Comparison of ENCODE assay signal across 1 cellular context in the genomic region with DNA sequence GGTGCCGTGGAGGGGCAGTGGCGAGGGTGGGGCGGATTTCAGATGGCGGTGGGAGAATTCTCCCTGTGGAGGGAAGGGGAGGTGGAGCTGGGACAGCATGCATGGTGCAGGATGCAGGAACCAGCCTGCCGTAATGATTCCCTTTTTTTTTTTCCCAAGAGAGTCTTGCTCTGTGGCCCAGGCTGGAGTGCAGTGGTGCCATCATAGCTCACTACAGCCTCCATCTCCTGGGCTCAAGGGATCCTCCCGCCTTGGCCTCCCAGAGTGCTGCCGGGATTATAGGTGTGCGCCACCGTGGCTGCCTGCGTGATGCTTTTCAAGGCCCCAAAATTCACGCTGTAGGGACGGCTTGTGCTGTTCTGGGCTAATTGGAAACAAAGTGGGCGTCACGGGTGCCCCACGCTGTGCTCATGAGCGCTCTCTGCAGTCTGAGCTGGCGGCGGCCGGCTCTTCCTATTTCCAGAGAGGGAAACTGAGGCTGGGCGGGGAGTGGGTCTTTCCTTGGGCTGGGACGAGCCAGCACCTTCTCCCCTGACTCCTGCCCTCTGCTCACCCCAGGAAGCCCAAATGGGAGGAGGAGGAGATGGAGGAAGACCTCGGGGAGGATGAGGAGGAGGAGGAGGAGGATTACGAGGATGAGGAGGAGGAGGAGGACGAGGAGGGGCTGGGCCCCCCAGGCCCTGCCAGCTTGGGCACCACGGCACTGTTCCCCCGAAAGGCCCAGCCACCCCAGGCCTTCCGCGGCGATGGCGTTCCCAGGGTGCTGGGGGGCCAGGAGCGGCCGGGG.
A peak's percentile ranks its signal among the peaks of the same experiment; 100 is the strongest.
TF ChIP-seq lines count a peak whose summit lies in the region.

No MANE protein-coding gene starts in this region.

TF ChIP-seq in HepG2, 621 proteins besides CTCF, POLR2A, EP300 and RAD21:
- TF ChIP-seq, protein P1, sequence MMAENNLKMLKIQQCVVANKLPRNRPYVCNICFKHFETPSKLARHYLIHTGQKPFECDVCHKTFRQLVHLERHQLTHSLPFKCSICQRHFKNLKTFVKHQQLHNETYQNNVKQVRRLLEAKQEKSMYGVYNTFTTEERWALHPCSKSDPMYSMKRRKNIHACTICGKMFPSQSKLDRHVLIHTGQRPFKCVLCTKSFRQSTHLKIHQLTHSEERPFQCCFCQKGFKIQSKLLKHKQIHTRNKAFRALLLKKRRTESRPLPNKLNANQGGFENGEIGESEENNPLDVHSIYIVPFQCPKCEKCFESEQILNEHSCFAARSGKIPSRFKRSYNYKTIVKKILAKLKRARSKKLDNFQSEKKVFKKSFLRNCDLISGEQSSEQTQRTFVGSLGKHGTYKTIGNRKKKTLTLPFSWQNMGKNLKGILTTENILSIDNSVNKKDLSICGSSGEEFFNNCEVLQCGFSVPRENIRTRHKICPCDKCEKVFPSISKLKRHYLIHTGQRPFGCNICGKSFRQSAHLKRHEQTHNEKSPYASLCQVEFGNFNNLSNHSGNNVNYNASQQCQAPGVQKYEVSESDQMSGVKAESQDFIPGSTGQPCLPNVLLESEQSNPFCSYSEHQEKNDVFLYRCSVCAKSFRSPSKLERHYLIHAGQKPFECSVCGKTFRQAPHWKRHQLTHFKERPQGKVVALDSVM (CRISPR knock-in tag; IDR thresholded peaks at IDR 0.05), result peak; percentile 82
- TF ChIP-seq ZSCAN29 (CRISPR knock-in tag; conservative IDR thresholded peaks at IDR 0.05) (no peak), ZNF121 (CRISPR knock-in tag; IDR thresholded peaks at IDR 0.05) (0 out of 2 replicates have a peak, but pooled peaks have one; percentile 10), RBM22 (optimal IDR thresholded peaks at IDR 0.05; ENCODE audit: low read length) (peak; percentile 45), ZNF263 (CRISPR knock-in tag; IDR thresholded peaks at IDR 0.05) (peak; percentile 81), SRY (CRISPR knock-in tag; IDR thresholded peaks at IDR 0.05) (no peak), TCF12 (IDR thresholded peaks at IDR 0.05) (no peak), TCF12 (CRISPR knock-in tag; IDR thresholded peaks at IDR 0.05) (0 out of 2 replicates have a peak, but pooled peaks have one; percentile 39), HNRNPL (IDR thresholded peaks at IDR 0.05; ENCODE audit: low read depth, low read length) (0 out of 2 replicates have a peak, but pooled peaks have one; percentile 10)
- TF ChIP-seq, protein P2, sequence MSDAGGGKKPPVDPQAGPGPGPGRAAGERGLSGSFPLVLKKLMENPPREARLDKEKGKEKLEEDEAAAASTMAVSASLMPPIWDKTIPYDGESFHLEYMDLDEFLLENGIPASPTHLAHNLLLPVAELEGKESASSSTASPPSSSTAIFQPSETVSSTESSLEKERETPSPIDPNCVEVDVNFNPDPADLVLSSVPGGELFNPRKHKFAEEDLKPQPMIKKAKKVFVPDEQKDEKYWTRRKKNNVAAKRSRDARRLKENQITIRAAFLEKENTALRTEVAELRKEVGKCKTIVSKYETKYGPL (CRISPR knock-in tag; IDR thresholded peaks at IDR 0.05), result no peak
- TF ChIP-seq, protein P3, sequence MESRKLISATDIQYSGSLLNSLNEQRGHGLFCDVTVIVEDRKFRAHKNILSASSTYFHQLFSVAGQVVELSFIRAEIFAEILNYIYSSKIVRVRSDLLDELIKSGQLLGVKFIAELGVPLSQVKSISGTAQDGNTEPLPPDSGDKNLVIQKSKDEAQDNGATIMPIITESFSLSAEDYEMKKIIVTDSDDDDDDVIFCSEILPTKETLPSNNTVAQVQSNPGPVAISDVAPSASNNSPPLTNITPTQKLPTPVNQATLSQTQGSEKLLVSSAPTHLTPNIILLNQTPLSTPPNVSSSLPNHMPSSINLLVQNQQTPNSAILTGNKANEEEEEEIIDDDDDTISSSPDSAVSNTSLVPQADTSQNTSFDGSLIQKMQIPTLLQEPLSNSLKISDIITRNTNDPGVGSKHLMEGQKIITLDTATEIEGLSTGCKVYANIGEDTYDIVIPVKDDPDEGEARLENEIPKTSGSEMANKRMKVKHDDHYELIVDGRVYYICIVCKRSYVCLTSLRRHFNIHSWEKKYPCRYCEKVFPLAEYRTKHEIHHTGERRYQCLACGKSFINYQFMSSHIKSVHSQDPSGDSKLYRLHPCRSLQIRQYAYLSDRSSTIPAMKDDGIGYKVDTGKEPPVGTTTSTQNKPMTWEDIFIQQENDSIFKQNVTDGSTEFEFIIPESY (CRISPR knock-in tag; IDR thresholded peaks at IDR 0.05), result peak; percentile 93; the same call in 1 of the 2 replicates
